In the genomic region with DNA sequence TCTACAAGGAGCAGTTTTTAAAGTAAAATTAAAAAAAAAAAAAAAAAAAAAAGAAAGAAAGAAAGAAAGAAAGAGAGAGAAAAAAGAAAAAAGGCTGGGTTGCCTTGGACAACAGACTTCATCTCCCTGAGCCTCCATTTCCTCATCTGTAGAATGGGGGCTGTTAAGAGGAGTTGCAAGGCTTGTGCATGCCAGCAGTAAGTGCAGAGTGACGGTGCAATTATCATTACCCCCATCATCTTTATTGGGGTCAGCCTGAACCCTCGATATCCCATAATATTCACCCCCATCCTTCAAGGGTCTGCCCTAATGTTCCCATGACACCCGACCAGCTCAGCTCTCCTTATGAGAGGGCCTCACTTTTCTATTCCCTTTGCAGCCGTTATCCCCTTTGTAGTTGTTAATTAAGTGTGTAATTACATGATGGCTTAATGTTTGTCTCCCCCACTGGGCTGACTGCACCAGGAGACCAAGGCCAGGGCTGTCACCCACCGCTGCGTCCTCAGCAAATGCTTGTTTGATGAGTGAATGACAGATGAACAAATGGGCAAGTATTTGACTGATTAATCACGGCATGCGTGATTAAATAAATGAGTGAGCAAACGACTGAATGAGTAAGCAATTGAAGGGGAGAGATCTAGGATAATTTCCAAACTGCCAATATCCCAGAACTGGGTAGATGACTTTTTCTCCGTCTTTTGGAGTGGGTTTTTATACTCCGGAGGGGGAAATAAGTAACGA, we compare ENCODE assay signal across 8 cellular contexts. TPM values are rescaled to one million over a fixed set of nuclear protein-coding genes. Genes with fewer than 3 reads are reported as not detected.
DNase-seq lines count a peak whose midpoint lies in the region; ATAC-seq and TF ChIP-seq lines count a peak whose summit lies in the region.

No MANE protein-coding gene starts in this region.

- H3K4me2 ChIP-seq in parathyroid adenoma (ENCODE audit: low read length): peak overlapping the region; percentile 72

- ATAC-seq in T-helper 17 cell (no peak), GM21786 (IDR thresholded peaks at IDR 0.05; ENCODE audit: unreplicated experiment) (no peak)

- peak overlapping the region; percentile 92 for H3K4me3 Mint-ChIP-seq in T-helper 17 cell

- H3K36me3 Mint-ChIP-seq in T-helper 17 cell (ENCODE audit: low read depth): peaks cover 1% of the 10 kb centered on the region

- peaks cover 6% of the 10 kb centered on the region for H3K4me1 ChIP-seq in parathyroid adenoma

- H3K36me3 ChIP-seq in BJ (ENCODE audit: control insufficient read depth, insufficient read depth, low read length) (no peaks in the 10 kb centered on the region), parathyroid adenoma (ENCODE audit: control insufficient read depth, insufficient read depth, low read length) (no peaks in the 10 kb centered on the region)

- H3K27ac ChIP-seq in epithelial cell of prostate (peak overlapping the region; percentile 97), parathyroid adenoma (peak overlapping the region; percentile 98)

- POLR2A ChIA-PET in BJ (lab: Charles Lee): interaction anchor here (1.5 kb wide), 1 partner anchor 8 kb away, joined by 7 read pairs; no protein-coding TSS in a partner anchor

- no peaks in the 10 kb centered on the region for H3K27me3 ChIP-seq in BJ (ENCODE audit: control insufficient read depth, insufficient read depth, low read length)
- no peaks in the 10 kb centered on the region for H3K27me3 ChIP-seq in parathyroid adenoma (ENCODE audit: control insufficient read depth, insufficient read depth, low read length)

- peaks cover 9% of the 10 kb centered on the region for H3K27me3 Mint-ChIP-seq in T-helper 17 cell

- H2AFZ ChIP-seq in parathyroid adenoma: peak overlapping the region; percentile 70

- H3K9me3 ChIP-seq in T-helper 17 cell (ENCODE audit: control insufficient read depth, low read length, poor library complexity, severe bottlenecking) (no peaks in the 10 kb centered on the region), parathyroid adenoma (ENCODE audit: control insufficient read depth, low read length) (no peaks in the 10 kb centered on the region)

- H3K4me3 ChIP-seq in BJ (ENCODE audit: low read depth, low read length) (peak overlapping the region; percentile 53), parathyroid adenoma (ENCODE audit: low read depth, low read length) (peak overlapping the region; percentile 77)

- no peak overlapping the region for H3K9ac ChIP-seq in parathyroid adenoma

- no peaks in the 10 kb centered on the region for H3K79me2 ChIP-seq in parathyroid adenoma

- peak overlapping the region; percentile 97 for H3K27ac Mint-ChIP-seq in T-helper 17 cell

- no peak for DNase-seq in BJ (ENCODE audit: low read depth)
- DNase-seq in HCEC 1CT: peak; percentile 76
- DNase-seq in T-helper 17 cell: no peak
- peak; percentile 68 for DNase-seq in epithelial cell of prostate (ENCODE audit: low read depth, low spot score)
- DNase-seq in KG1 (lab: John Stamatoyannopoulos, UW): no peak
- no peak for DNase-seq in medulla oblongata (ENCODE audit: extremely low spot score)

- CTCF ChIA-PET in BJ (lab: Yijun Ruan, JAX): interaction anchor here (0.8 to 23.1 kb wide), 26 partner anchors 10 to 164 kb away, joined by 3 to 764 read pairs (median 7); partner anchors contain the start of genes ERCC1, FOSB and PPP1R13L

- H3K4me1 Mint-ChIP-seq in T-helper 17 cell: peaks cover 44% of the 10 kb centered on the region

- TF ChIP-seq CTCF in BJ (IDR thresholded peaks at IDR 0.05; ENCODE audit: insufficient read depth, low read depth, low read length) (no peak), parathyroid adenoma (IDR thresholded peaks at IDR 0.05) (no peak)

RNA-seq across cellular contexts. Expression of gene FOSB, which starts 10.1 kb away (rescaled TPM):
- 2.6 and 4.5 TPM in 2 replicates for polyA plus RNA-seq in BJ (2011; rRNA removed)
- 10.1 and 15.8 TPM in 2 replicates for polyA minus RNA-seq in BJ (2011; rRNA and poly(A)+ RNA removed)
- 1,000 to 10,000 TPM in 1 of 2 donors, 100 to 1,000 TPM in 1; 967 to 2,209 TPM for total RNA-seq in T-helper 17 cell

RNA-seq across cellular contexts. Expression of gene RTN2, which starts 19.0 kb away (rescaled TPM):
- polyA plus RNA-seq in BJ (2011; rRNA removed): 27.3 and 42.3 TPM in 2 replicates
- 19.1 and 27.1 TPM in 2 replicates for polyA minus RNA-seq in BJ (2011; rRNA and poly(A)+ RNA removed)
- 1 to 10 TPM; 2.3 to 6.2 TPM for total RNA-seq in T-helper 17 cell

RNA-seq across cellular contexts. Expression of gene PPM1N, which starts 20.4 kb away (rescaled TPM):
- 1.0 and 1.2 TPM in 2 replicates for polyA plus RNA-seq in BJ (2011; rRNA removed)
- polyA minus RNA-seq in BJ (2011; rRNA and poly(A)+ RNA removed): 0.66 TPM in 1 of 2 replicates, not detected in the other
- total RNA-seq in T-helper 17 cell: 1 to 10 TPM; 3.8 to 8.5 TPM

RNA-seq across cellular contexts. Expression of gene VASP, which starts 29.4 kb away (rescaled TPM):
- polyA plus RNA-seq in BJ (2011; rRNA removed): 110 and 117 TPM in 2 replicates
- polyA minus RNA-seq in BJ (2011; rRNA and poly(A)+ RNA removed): 119 and 157 TPM in 2 replicates
- total RNA-seq in T-helper 17 cell: 100 to 1,000 TPM in 1 of 2 donors, 10 to 100 TPM in 1; 99.7 to 101 TPM

RNA-seq across cellular contexts. Expression of gene ERCC1, which starts 54.2 kb away (rescaled TPM):
- 84.3 and 121 TPM in 2 replicates for polyA plus RNA-seq in BJ (2011; rRNA removed)
- polyA minus RNA-seq in BJ (2011; rRNA and poly(A)+ RNA removed): 69.3 and 116 TPM in 2 replicates
- 10 to 100 TPM; 28.4 to 36.2 TPM for total RNA-seq in T-helper 17 cell

Comparison
In these comparisons a context has a peak if more than half of its experiments do, and no peak if none do; other contexts are left out.
1. DNase-seq: peak in HCEC 1CT (single experiment) and epithelial cell of prostate (single experiment); none in BJ (single experiment), T-helper 17 cell (0 of 3), KG1 (single experiment) and medulla oblongata (single experiment).